20 cellular contexts compared by ENCODE assay signal in genomic region chr22:47151490-47151889, GRCh38.
DNase-seq lines count a peak whose midpoint lies in the region; ATAC-seq and TF ChIP-seq lines count a peak whose summit lies in the region.
"Had no signal": no experiment of that assay in that cellular context is flagged by ENCODE, and none has a peak within 500 bp of the region (broad histone marks: within the 10 kb centered on the region; RNA-seq: fewer than 3 reads in every experiment).

No MANE protein-coding gene starts in this region.

- no peaks in the 10 kb centered on the region for H3K79me1 ChIP-seq in mesendoderm (ENCODE audit: low read length)

- H3K18ac ChIP-seq in mesendoderm (ENCODE audit: low read length): no peak overlapping the region

- ATAC-seq in HG03460 (IDR thresholded peaks at IDR 0.05; ENCODE audit: unreplicated experiment): no peak
- no peak for ATAC-seq in activated CD8-positive, alpha-beta T cell treated with anti-CD3 and anti-CD28 coated beads for 36 hours
- ATAC-seq: activated CD4-positive, CD25-positive, alpha-beta regulatory T cell treated with anti-CD3 and anti-CD28 coated beads, Interleukin-2, amount 50 U/mL, for 24 hours; stimulated activated memory B cell treated with anti-CD40 and anti-IgM and Interleukin-4, amounts not matched to agents 10 μg/mL and 1 μg/mL and 100 μg/mL, for 72 hours had no signal

- H3K56ac ChIP-seq in mesendoderm (ENCODE audit: low read length): no peak overlapping the region

- no peaks in the 10 kb centered on the region for H3K9me3 ChIP-seq in endodermal cell (ENCODE audit: control insufficient read depth, low read length)
- H3K9me3 ChIP-seq: BE2C, thyroid gland had no signal

- H3K27me3 Mint-ChIP-seq in endodermal cell (ENCODE audit: insufficient read depth): no peaks in the 10 kb centered on the region
- H3K27me3 Mint-ChIP-seq in activated CD8-positive, alpha-beta T cell treated with anti-CD3 and anti-CD28 coated beads for 36 hours: no peaks in the 10 kb centered on the region
- H3K27me3 Mint-ChIP-seq: stimulated activated memory B cell treated with anti-CD40 and anti-IgM and Interleukin-4, amounts not matched to agents 10 μg/mL and 1 μg/mL and 100 μg/mL, for 72 hours had no signal

- intact Hi-C loops in activated CD8-positive, alpha-beta T cell treated with anti-CD3 and anti-CD28 coated beads for 36 hours (cut with micrococcal nuclease): no loop called here

- H3K4me3 Mint-ChIP-seq in endodermal cell: no peak overlapping the region
- H3K4me3 Mint-ChIP-seq in activated CD8-positive, alpha-beta T cell treated with anti-CD3 and anti-CD28 coated beads for 36 hours: no peak overlapping the region
- H3K4me3 Mint-ChIP-seq: stimulated activated memory B cell treated with anti-CD40 and anti-IgM and Interleukin-4, amounts not matched to agents 10 μg/mL and 1 μg/mL and 100 μg/mL, for 72 hours had no signal

- H3K23ac ChIP-seq in mesendoderm (ENCODE audit: low read length): no peak overlapping the region

- H2BK15ac ChIP-seq in mesendoderm (replicated peaks; ENCODE audit: low read depth): no peak overlapping the region

- H3K4me3 ChIP-seq in brain microvascular endothelial cell (ENCODE audit: low read depth, low read length) (no peak overlapping the region), mesendoderm (ENCODE audit: low read length) (no peak overlapping the region), endodermal cell (ENCODE audit: low read length) (no peak overlapping the region)
- H3K4me3 ChIP-seq: thyroid gland had no signal

- no peak overlapping the region for H2BK120ac ChIP-seq in mesendoderm (ENCODE audit: low read depth, low read length)

- H3K9ac ChIP-seq in mesendoderm (ENCODE audit: low read length) (no peak overlapping the region), endodermal cell (ENCODE audit: extremely low read depth, low read length, poor library complexity, severe bottlenecking) (no peak overlapping the region)

- no peaks in the 10 kb centered on the region for H3K79me2 ChIP-seq in mesendoderm (ENCODE audit: control insufficient read depth, insufficient read depth, low read length)

- no peak overlapping the region for H2BK5ac ChIP-seq in mesendoderm (ENCODE audit: low read length)

- H3K4me1 Mint-ChIP-seq in endodermal cell: peaks cover 5% of the 10 kb centered on the region
- peaks cover 4% of the 10 kb centered on the region for H3K4me1 Mint-ChIP-seq in activated CD8-positive, alpha-beta T cell treated with anti-CD3 and anti-CD28 coated beads for 36 hours (ENCODE audit: low read depth)

- no peaks in the 10 kb centered on the region for H3K9me3 Mint-ChIP-seq in endodermal cell
- no peaks in the 10 kb centered on the region for H3K9me3 Mint-ChIP-seq in activated CD8-positive, alpha-beta T cell treated with anti-CD3 and anti-CD28 coated beads for 36 hours
- H3K9me3 Mint-ChIP-seq: stimulated activated memory B cell treated with anti-CD40 and anti-IgM and Interleukin-4, amounts not matched to agents 10 μg/mL and 1 μg/mL and 100 μg/mL, for 72 hours had no signal

- no peak overlapping the region for H3K27ac Mint-ChIP-seq in endodermal cell
- H3K27ac Mint-ChIP-seq in activated CD8-positive, alpha-beta T cell treated with anti-CD3 and anti-CD28 coated beads for 36 hours: no peak overlapping the region
- H3K27ac Mint-ChIP-seq: stimulated activated memory B cell treated with anti-CD40 and anti-IgM and Interleukin-4, amounts not matched to agents 10 μg/mL and 1 μg/mL and 100 μg/mL, for 72 hours had no signal

- no peak overlapping the region for H4K5ac ChIP-seq in mesendoderm (ENCODE audit: low read length)

- CTCF ChIA-PET in activated CD8-positive, alpha-beta T cell treated with anti-CD3 and anti-CD28 coated beads for 36 hours (lab: Charles Lee): no interaction called here

- H3K4me2 ChIP-seq in mesendoderm (ENCODE audit: low read length): no peak overlapping the region

- no peak overlapping the region for H3K27ac ChIP-seq in brain microvascular endothelial cell
- no peak overlapping the region for H3K27ac ChIP-seq in mesendoderm (ENCODE audit: low read depth, low read length)
- H3K27ac ChIP-seq in endodermal cell (ENCODE audit: low read depth, low read length): no peak overlapping the region
- H3K27ac ChIP-seq: thyroid gland had no signal

- no CpG with 5 or more reads among the region's 10 CpGs for WGBS in mesendoderm (ENCODE audit: extremely low coverage, insufficient coverage, low lambda C conversion rate)
- 93 to 95% methylated on average over 8 to 10 of the region's 10 CpGs for WGBS in endodermal cell (ENCODE audit: insufficient coverage in 1 of 2, insufficient read length in 1 of 2), 2 experiments

- H3K4ac ChIP-seq in mesendoderm (ENCODE audit: low read depth, low read length): no peak overlapping the region

- no peaks in the 10 kb centered on the region for H3K36me3 ChIP-seq in brain microvascular endothelial cell (replicated peaks)
- no peaks in the 10 kb centered on the region for H3K36me3 ChIP-seq in mesendoderm (ENCODE audit: control insufficient read depth, insufficient read depth, low read length)
- no peaks in the 10 kb centered on the region for H3K36me3 ChIP-seq in endodermal cell (ENCODE audit: control insufficient read depth, insufficient read depth, low read length)
- H3K36me3 ChIP-seq: BE2C, thyroid gland had no signal

- in situ Hi-C loops in brain microvascular endothelial cell (cut with HindIII; ENCODE audit: low pct_ligation_motif_present, low sequenced_read_pairs): no loop called here

- H3K27me3 ChIP-seq in brain microvascular endothelial cell (replicated peaks) (no peaks in the 10 kb centered on the region), mesendoderm (ENCODE audit: insufficient read depth, low read length, poor library complexity) (no peaks in the 10 kb centered on the region), endodermal cell (ENCODE audit: control insufficient read depth, insufficient read depth, low read length, poor library complexity, severe bottlenecking) (no peaks in the 10 kb centered on the region)
- H3K27me3 ChIP-seq: BE2C, thyroid gland had no signal

- H4K8ac ChIP-seq in mesendoderm (ENCODE audit: low read depth, low read length): no peak overlapping the region

- H2AK5ac ChIP-seq in mesendoderm (ENCODE audit: low read length): no peak overlapping the region

- H3K36me3 Mint-ChIP-seq in endodermal cell (ENCODE audit: low read depth): no peaks in the 10 kb centered on the region
- no peaks in the 10 kb centered on the region for H3K36me3 Mint-ChIP-seq in activated CD8-positive, alpha-beta T cell treated with anti-CD3 and anti-CD28 coated beads for 36 hours (ENCODE audit: low read depth)

- H3K4me1 ChIP-seq in mesendoderm (ENCODE audit: control insufficient read depth, low read depth, low read length) (no peaks in the 10 kb centered on the region), endodermal cell (ENCODE audit: control insufficient read depth, insufficient read depth, low read length) (peaks cover 2% of the 10 kb centered on the region)

- TF ChIP-seq CTCF in brain microvascular endothelial cell (IDR thresholded peaks at IDR 0.05; ENCODE audit: low read depth, low read length, missing control alignments) (no peak), endodermal cell (conservative IDR thresholded peaks at IDR 0.05) (no peak)
- TF ChIP-seq CTCF in activated CD8-positive, alpha-beta T cell treated with anti-CD3 and anti-CD28 coated beads for 36 hours (IDR thresholded peaks at IDR 0.05): no peak

- DNase-seq in ELF-1 (ENCODE audit: low read depth, low spot score) (peak; percentile 51), M059J (ENCODE audit: low read depth) (peak; percentile 80), brain microvascular endothelial cell (peak; percentile 20), mesendoderm (peak; percentile 22), endodermal cell (no peak)
- no peak for DNase-seq in NK-92 treated with Interleukin-12 subunit alpha and Interleukin-12 subunit beta, amount 100 ng/mL, for 24 hours (lab: John Stamatoyannopoulos, UW)
- no peak for DNase-seq in activated CD8-positive, alpha-beta T cell treated with anti-CD3 and anti-CD28 coated beads for 36 hours
- DNase-seq: activated effector memory CD4-positive, alpha-beta T cell treated with anti-CD3 and anti-CD28 coated beads, Interleukin-2, amount 50 U/mL, for 16 hours; aorta; BE2C; cortex of kidney; erythroblast; H7; head of caudate nucleus; NCI-H1694; NCI-H345; thyroid gland had no signal

- POLR2A ChIA-PET in activated CD8-positive, alpha-beta T cell treated with anti-CD3 and anti-CD28 coated beads for 36 hours (lab: Charles Lee): no interaction called here

Comparison
In these comparisons a context has a peak if more than half of its experiments do, and no peak if none do; other contexts are left out.
1. DNase-seq: peak in ELF-1 (single experiment), M059J (single experiment), brain microvascular endothelial cell (single experiment) and mesendoderm (single experiment); none in NK-92 treated with Interleukin-12 subunit alpha and Interleukin-12 subunit beta, amount 100 ng/mL, for 24 hours (single experiment), endodermal cell (single experiment) and activated CD8-positive, alpha-beta T cell treated with anti-CD3 and anti-CD28 coated beads for 36 hours (single experiment).